In the genomic region with DNA sequence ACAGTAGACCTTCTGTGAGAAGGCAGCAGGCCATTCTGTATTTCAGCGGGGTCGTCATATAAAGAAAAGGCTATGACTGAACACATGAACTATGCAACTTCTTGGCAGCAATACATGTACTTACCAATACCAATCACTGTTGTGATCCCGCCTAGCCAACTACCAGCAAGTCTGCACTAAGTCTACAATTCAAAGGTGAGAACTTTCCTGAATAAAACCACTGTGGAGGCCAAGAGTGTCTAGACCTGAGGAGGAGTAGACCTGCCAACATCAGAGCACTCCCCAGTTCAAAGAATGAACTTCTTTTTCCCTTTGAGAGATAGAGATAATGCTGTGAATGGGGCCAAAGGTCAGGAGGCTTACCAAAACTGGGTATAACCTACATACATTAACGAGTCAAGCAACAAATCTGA, we compare ENCODE assay signal across 10 cellular contexts.
DNase-seq lines count a peak whose midpoint lies in the region; ATAC-seq lines count a peak whose summit lies in the region.
"Had no signal": no experiment of that assay in that cellular context is flagged by ENCODE, and none has a peak within 500 bp of the region (broad histone marks: within the 10 kb centered on the region; RNA-seq: fewer than 3 reads in every experiment).

No MANE protein-coding gene starts in this region.

- H3K27me3 ChIP-seq in naive thymus-derived CD4-positive, alpha-beta T cell (ENCODE audit: control insufficient read depth in 2 of 2, insufficient read depth in 2 of 2, low read length in 2 of 2), result no peaks in the 10 kb centered on the region

- peaks cover 0 to 7% (median 4%) of the 10 kb centered on the region in 5 donors for H3K36me3 Mint-ChIP-seq in naive thymus-derived CD4-positive, alpha-beta T cell

- peaks cover 9 to 15% of the 10 kb centered on the region in 2 donors for H3K4me1 ChIP-seq in naive thymus-derived CD4-positive, alpha-beta T cell (ENCODE audit: control insufficient read depth in 2 of 2, insufficient read depth in 2 of 2, low read length in 2 of 2)

- no peak for ATAC-seq in naive thymus-derived CD4-positive, alpha-beta T cell
- no peak for ATAC-seq in HG02798 (IDR thresholded peaks at IDR 0.05; ENCODE audit: poor library complexity, unreplicated experiment)
- no peak for ATAC-seq in GM21723 (IDR thresholded peaks at IDR 0.05; ENCODE audit: unreplicated experiment)
- ATAC-seq: T-cell had no signal

- DNase-seq in AG08396 (ENCODE audit: low spot score) (peak; percentile 62), NCI-H226 (peak; percentile 71), epidermal melanocyte (ENCODE audit: insufficient read length, low spot score) (peak; percentile 18), NCI-H524 treated with DMSO at 0.1 percent for 48 hours (lab: John Stamatoyannopoulos, UW) (no peak), NOMO-1 treated with dmso at 0.1 percent for 144 hours (lab: John Stamatoyannopoulos, UW; ENCODE audit: unreplicated experiment) (no peak)
- DNase-seq in naive thymus-derived CD4-positive, alpha-beta T cell, result no peak
- DNase-seq: stimulated activated naive CD4-positive, alpha-beta T cell treated with Interleukin-2 at 50 U/mL for 16 hours; T-cell had no signal

- POLR2A ChIA-PET in naive thymus-derived CD4-positive, alpha-beta T cell (lab: Charles Lee), result no interaction called here

- H3K9me3 ChIP-seq in naive thymus-derived CD4-positive, alpha-beta T cell (ENCODE audit: control insufficient read depth in 2 of 3, low read length in 3 of 3), result no peaks in the 10 kb centered on the region

- peaks cover 0 to 2% (median 0%) of the 10 kb centered on the region in 11 donors for H3K9me3 Mint-ChIP-seq in naive thymus-derived CD4-positive, alpha-beta T cell
- H3K9me3 Mint-ChIP-seq: T-cell had no signal

- no peak overlapping the region for H3K27ac ChIP-seq in naive thymus-derived CD4-positive, alpha-beta T cell (ENCODE audit: low read depth, low read length)

- CTCF ChIA-PET in naive thymus-derived CD4-positive, alpha-beta T cell (lab: Charles Lee), result no interaction called here

- H3K4me3 Mint-ChIP-seq in naive thymus-derived CD4-positive, alpha-beta T cell, result no peak overlapping the region
- H3K4me3 Mint-ChIP-seq: T-cell had no signal

- peaks cover 56 to 89% (median 80%) of the 10 kb centered on the region in 7 donors for H3K4me1 Mint-ChIP-seq in naive thymus-derived CD4-positive, alpha-beta T cell

- H3K36me3 ChIP-seq in naive thymus-derived CD4-positive, alpha-beta T cell (ENCODE audit: control insufficient read depth in 2 of 3, insufficient read depth in 3 of 3, low read length in 3 of 3), result no peaks in the 10 kb centered on the region

- H3K4me3 ChIP-seq in naive thymus-derived CD4-positive, alpha-beta T cell (ENCODE audit: low read length), result no peak overlapping the region

- peak overlapping the region in 5 of 9 donors; percentile 4 to 58 (median 32) for H3K27ac Mint-ChIP-seq in naive thymus-derived CD4-positive, alpha-beta T cell

- no peaks in the 10 kb centered on the region for H3K27me3 Mint-ChIP-seq in naive thymus-derived CD4-positive, alpha-beta T cell
- H3K27me3 Mint-ChIP-seq: T-cell had no signal

- intact Hi-C loops in naive thymus-derived CD4-positive, alpha-beta T cell (cut with micrococcal nuclease), result no loop called here

Comparison
In these comparisons a context has a peak if more than half of its experiments do, and no peak if none do; other contexts are left out.
1. DNase-seq: peak in AG08396 (single experiment), NCI-H226 (single experiment) and epidermal melanocyte (single experiment); none in naive thymus-derived CD4-positive, alpha-beta T cell (0 of 9), NCI-H524 treated with DMSO at 0.1 percent for 48 hours (single experiment) and NOMO-1 treated with dmso at 0.1 percent for 144 hours (single experiment).